In genomic region chr4:8821151-8821950, GRCh38 we compare ENCODE assay signal across 30 cellular contexts. TPM values are rescaled to one million over a fixed set of nuclear protein-coding genes. Genes with fewer than 3 reads are reported as not detected.
DNase-seq lines count a peak whose midpoint lies in the region; FAIRE-seq and TF ChIP-seq lines count a peak whose summit lies in the region.
"Had no signal": no experiment of that assay in that cellular context is flagged by ENCODE, and none has a peak within 500 bp of the region (broad histone marks: within the 10 kb centered on the region; RNA-seq: fewer than 3 reads in every experiment).

No MANE protein-coding gene starts in this region.

- H3K9me3 Mint-ChIP-seq in CD14-positive monocyte, result peaks cover 0 to 3% (median 0%) of the 10 kb centered on the region in 7 donors
- H3K9me3 Mint-ChIP-seq: activated naive CD8-positive, alpha-beta T cell treated with anti-CD3 and anti-CD28 coated beads, Interleukin-2, amount 10 ng/mL, durations not matched to agents 7 days and 5 days; activated T-cell treated with anti-CD3 and anti-CD28 coated beads, Interleukin-2, amount 50 U/mL, for 72 hours had no signal

- no peak for TF ChIP-seq EP300 in esophagus muscularis mucosa (IDR thresholded peaks at IDR 0.05)

- H3K9me3 ChIP-seq in esophagus muscularis mucosa, result peaks cover 0 to 9% (median 0%) of the 10 kb centered on the region in 4 donors
- H3K9me3 ChIP-seq: esophagus squamous epithelium, gastrocnemius medialis, HAP-1, SJSA1 had no signal

- no peak overlapping the region for H3K27ac Mint-ChIP-seq in CD14-positive monocyte
- H3K27ac Mint-ChIP-seq: activated naive CD8-positive, alpha-beta T cell treated with anti-CD3 and anti-CD28 coated beads, Interleukin-2, amount 10 ng/mL, durations not matched to agents 7 days and 5 days; activated T-cell treated with anti-CD3 and anti-CD28 coated beads, Interleukin-2, amount 50 U/mL, for 72 hours; CD4-positive, alpha-beta T cell; IgD-negative memory B cell had no signal

- H3K4me3 Mint-ChIP-seq in CD14-positive monocyte, result no peak overlapping the region
- H3K4me3 Mint-ChIP-seq: activated naive CD8-positive, alpha-beta T cell treated with anti-CD3 and anti-CD28 coated beads, Interleukin-2, amount 10 ng/mL, durations not matched to agents 7 days and 5 days; activated T-cell treated with anti-CD3 and anti-CD28 coated beads, Interleukin-2, amount 50 U/mL, for 72 hours; CD4-positive, alpha-beta T cell; IgD-negative memory B cell had no signal

- H3K36me3 Mint-ChIP-seq in CD14-positive monocyte, result no peaks in the 10 kb centered on the region
- H3K36me3 Mint-ChIP-seq: activated naive CD8-positive, alpha-beta T cell treated with anti-CD3 and anti-CD28 coated beads, Interleukin-2, amount 10 ng/mL, durations not matched to agents 7 days and 5 days; IgD-negative memory B cell had no signal

- H3K4me1 ChIP-seq in esophagus muscularis mucosa, result no peaks in the 10 kb centered on the region
- H3K4me1 ChIP-seq: esophagus squamous epithelium, gastrocnemius medialis, HAP-1, SJSA1 had no signal

- 71% methylated on average over 21 of the region's 21 CpGs for WGBS in esophagus muscularis mucosa

- in situ Hi-C loops in GM13976 (cut with MboI; ENCODE audit: low sequenced_read_pairs, unreplicated experiment), result no loop called here

- TF ChIP-seq POLR2A in esophagus muscularis mucosa (IDR thresholded peaks at IDR 0.05; ENCODE audit: low read depth), result no peak

- no peaks in the 10 kb centered on the region for H3K4me1 Mint-ChIP-seq in CD14-positive monocyte
- H3K4me1 Mint-ChIP-seq: activated naive CD8-positive, alpha-beta T cell treated with anti-CD3 and anti-CD28 coated beads, Interleukin-2, amount 10 ng/mL, durations not matched to agents 7 days and 5 days; IgD-negative memory B cell had no signal

- DNase-seq in CD14-positive monocyte (ENCODE audit: low spot score) (peak; percentile 17), H7 (peak; percentile 24), esophagus muscularis mucosa (ENCODE audit: extremely low spot score) (peak; percentile 72), posterior vena cava (ENCODE audit: low spot score) (peak; percentile 74), HTR-8/SVneo (ENCODE audit: insufficient read length, low spot score) (no peak), GM13976 (ENCODE audit: low spot score) (no peak), NCI-H1694 treated with DMSO at 0.1 percent for 48 hours (lab: John Stamatoyannopoulos, UW) (no peak)
- DNase-seq: activated CD4-positive, alpha-beta T cell treated with anti-CD3 and anti-CD28 coated beads, Interleukin-2, amount 50 U/mL, for 1 hour; activated naive CD8-positive, alpha-beta T cell treated with anti-CD3 and anti-CD28 coated beads, Interleukin-2, amount 10 ng/mL, durations not matched to agents 7 days and 5 days; activated T-cell treated with anti-CD3 and anti-CD28 coated beads, Interleukin-2, amount 50 U/mL, for 72 hours; cerebellar nuclear complex; DMS153; effector CD8-positive, alpha-beta T cell; esophagus squamous epithelium; gastrocnemius medialis; hippocampal formation; MM.1S; NCI-H1417 treated with DMSO at 0.1 percent for 48 hours; NCI-H510A; NK-92 treated with Interleukin-12 subunit alpha and Interleukin-12 subunit beta, amount 100 ng/mL, for 24 hours; occipital lobe; stimulated activated CD4-positive, alpha-beta T cell treated with anti-CD3 and anti-CD28 coated beads, Interleukin-15, amount 100 ng/mL, for 24 hours; substantia nigra; WERI-Rb-1 had no signal

- intact Hi-C loops in CD14-positive monocyte (cut with micrococcal nuclease), result no loop called here
- intact Hi-C loops in esophagus muscularis mucosa (cut with DNase I), result no loop called here
- intact Hi-C loops in posterior vena cava (cut with DNase I), result no loop called here

- H3K27ac ChIP-seq in esophagus muscularis mucosa (replicated peaks in 1 of 4), result no peak overlapping the region
- H3K27ac ChIP-seq: esophagus squamous epithelium, gastrocnemius medialis, SJSA1, WERI-Rb-1 had no signal

- no peak for TF ChIP-seq CTCF in CD14-positive monocyte (IDR thresholded peaks at IDR 0.05)
- TF ChIP-seq CTCF in esophagus muscularis mucosa (IDR thresholded peaks at IDR 0.05), result no peak
- no peak for TF ChIP-seq CTCF in GM13976 (IDR thresholded peaks at IDR 0.05; ENCODE audit: borderline replicate concordance, control extremely low read depth, extremely low read depth, insufficient read depth, missing control alignments)

- no peak overlapping the region for H3K4me3 ChIP-seq in H7 (ENCODE audit: insufficient read depth, low read depth, low read length)
- no peak overlapping the region for H3K4me3 ChIP-seq in esophagus muscularis mucosa
- H3K4me3 ChIP-seq: esophagus squamous epithelium, gastrocnemius medialis, HAP-1, SJSA1 had no signal

- no peaks in the 10 kb centered on the region for H3K36me3 ChIP-seq in H7 (replicated peaks; ENCODE audit: control insufficient read depth, insufficient read depth, low read length)
- no peaks in the 10 kb centered on the region for H3K36me3 ChIP-seq in esophagus muscularis mucosa
- H3K36me3 ChIP-seq: esophagus squamous epithelium, gastrocnemius medialis, HAP-1, SJSA1, WERI-Rb-1 had no signal

- peaks cover 12 to 20% (median 14%) of the 10 kb centered on the region in 3 donors for H3K27me3 Mint-ChIP-seq in CD14-positive monocyte (ENCODE audit: low read depth in 3 of 3)
- H3K27me3 Mint-ChIP-seq: IgD-negative memory B cell had no signal

- no peak for FAIRE-seq in HTR-8/SVneo (lab: Jason Lieb, UNC)
- FAIRE-seq: G401.6 had no signal

- H3K27me3 ChIP-seq in H7 (ENCODE audit: control insufficient read depth, insufficient read depth, low read length), result no peaks in the 10 kb centered on the region
- peaks cover 0 to 64% (median 0%) of the 10 kb centered on the region in 4 donors for H3K27me3 ChIP-seq in esophagus muscularis mucosa
- H3K27me3 ChIP-seq: gastrocnemius medialis, SJSA1 had no signal

RNA-seq across cellular contexts. Expression of gene HMX1, which starts 50.3 kb away (rescaled TPM):
- polyA plus RNA-seq in CD14-positive monocyte, result not detected
- total RNA-seq in H7 (2014; rRNA removed; shearing (Covaris generic)), result 2.0 and 4.4 TPM in 2 replicates
- total RNA-seq in esophagus muscularis mucosa, result under 1 TPM in 1 of 4 donors, not detected in 3; 0.17 TPM
- under 1 TPM in 1 of 2 donors, not detected in 1; 0.19 TPM for total RNA-seq in posterior vena cava
- total RNA-seq: activated naive CD8-positive, alpha-beta T cell treated with anti-CD3 and anti-CD28 coated beads, Interleukin-2, amount 10 ng/mL, durations not matched to agents 7 days and 5 days; activated T-cell treated with anti-CD3 and anti-CD28 coated beads, Interleukin-2, amount 50 U/mL, for 72 hours; CD4-positive, alpha-beta T cell; gastrocnemius medialis; lung microvascular endothelial cell had no signal
- polyA plus RNA-seq: IgD-negative memory B cell had no signal

Comparison
In these comparisons a context has a peak if more than half of its experiments do, and no peak if none do; other contexts are left out.
1. DNase-seq: peak in CD14-positive monocyte (single experiment), H7 (single experiment), esophagus muscularis mucosa (single experiment) and posterior vena cava (single experiment); none in HTR-8/SVneo (single experiment), GM13976 (single experiment) and NCI-H1694 treated with DMSO at 0.1 percent for 48 hours (single experiment).